ENCODE assay signal across 9 cellular contexts in the genomic region with DNA sequence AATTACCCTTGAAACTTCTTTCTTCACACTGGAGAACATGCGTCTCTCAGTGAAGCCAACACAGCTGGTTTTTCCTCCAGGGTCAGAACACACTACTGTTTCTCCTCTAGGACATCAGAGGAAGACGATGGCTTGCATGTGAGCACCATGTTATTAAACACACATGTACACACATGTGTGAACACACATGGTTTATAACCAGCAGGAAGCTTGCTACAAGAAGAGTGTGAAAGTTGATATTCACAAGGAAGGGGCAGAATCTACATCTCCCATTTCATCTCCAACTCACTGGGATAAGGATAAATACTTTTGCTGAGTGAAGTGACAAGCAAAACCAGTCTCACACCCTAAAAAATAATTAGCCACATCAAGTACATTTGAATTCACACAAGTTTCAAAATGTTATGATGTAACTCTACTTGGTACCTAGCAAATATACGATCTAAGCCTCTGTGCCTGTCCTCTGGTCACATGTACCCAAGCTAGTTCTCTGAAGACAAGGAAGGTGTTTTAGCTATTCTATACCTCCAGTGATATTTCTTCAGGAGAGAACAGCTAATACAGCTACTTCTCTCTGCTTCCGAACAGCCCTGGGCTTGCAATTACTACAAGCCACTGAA.
A peak's percentile ranks its signal among the peaks of the same experiment; 100 is the strongest.
DNase-seq lines count a peak whose midpoint lies in the region; ATAC-seq, FAIRE-seq and TF ChIP-seq lines count a peak whose summit lies in the region.
"Had no signal": no experiment of that assay in that cellular context is flagged by ENCODE, and none has a peak within 500 bp of the region (broad histone marks: within the 10 kb centered on the region; RNA-seq: fewer than 3 reads in every experiment).

No MANE protein-coding gene starts in this region.

- H4K91ac ChIP-seq in H1 (replicated peaks; ENCODE audit: insufficient read length, low read length) = no peak overlapping the region

- H3K79me2 ChIP-seq in H1 (ENCODE audit: control insufficient read depth in 1 of 2, insufficient read depth in 2 of 2, low read length in 2 of 2) = no peaks in the 10 kb centered on the region; a peak in 1 of 4 replicates

- H4K20me1 ChIP-seq in H1 (replicated peaks in 1 of 2; ENCODE audit: control insufficient read depth in 1 of 2, insufficient read depth in 2 of 2, low read length in 2 of 2) = no peaks in the 10 kb centered on the region

- no peaks in the 10 kb centered on the region for H3K9me3 Mint-ChIP-seq in nephron progenitor cell
- H3K9me3 Mint-ChIP-seq: IgD-negative memory B cell had no signal

- WGBS in heart left ventricle, 4 donors = 70 to 81% (median 75%) methylated on average over 4 of the region's 4 CpGs
- WGBS in H1 (ENCODE audit: extremely low coverage in 1 of 2, insufficient coverage in 1 of 2, insufficient read length in 1 of 2, insufficient replicate concordance in 2 of 2, low coverage in 1 of 2, low lambda C conversion rate in 2 of 2, missing lambda C conversion rate in 1 of 2), 2 experiments = 85% methylated on average over 4 of the region's 4 CpGs; no CpG with 5 or more reads in 1 of the 2 experiments
- 79 to 80% methylated on average over 4 of the region's 4 CpGs for WGBS in aorta, 2 donors

- H3K56ac ChIP-seq in H1 (replicated peaks; ENCODE audit: insufficient read length, low read depth, low read length) = no peak overlapping the region

- no peak for TF ChIP-seq EP300 in H1 (IDR thresholded peaks at IDR 0.05; ENCODE audit: borderline replicate concordance in 1 of 2, low read depth in 2 of 2, low read length in 2 of 2)

- CTCF ChIA-PET in H1 (lab: Charles Lee; ENCODE audit: partially characterized antibody) = interaction anchor here (1.1 to 4.2 kb wide), 7 partner anchors 11 to 203 kb away, joined by 3 to 28 read pairs (median 5); no protein-coding TSS in a partner anchor

- intact Hi-C loops in heart left ventricle (cut with DNase I) = no loop called here
- intact Hi-C loops in cardiac septum (cut with DNase I) = loop anchor here (5.0 kb wide), 1 partner anchor 200 kb away; no protein-coding TSS in a partner anchor
- intact Hi-C loops in aorta (cut with DNase I) = loop anchor here in 1 of 2 donors (10.0 kb wide), 1 partner anchor 98 kb away; no protein-coding TSS in a partner anchor

- no peaks in the 10 kb centered on the region for H3K27me3 Mint-ChIP-seq in nephron progenitor cell (ENCODE audit: low read depth, poor library complexity)
- H3K27me3 Mint-ChIP-seq: IgD-negative memory B cell had no signal

- TF ChIP-seq RAD21 in H1 (IDR thresholded peaks at IDR 0.05 in 1 of 2, conservative IDR thresholded peaks at IDR 0.05 in 1 of 2; ENCODE audit: low read depth in 2 of 2, low read length in 2 of 2) = no peak

- H3K4me3 ChIP-seq in heart left ventricle (no peak overlapping the region), H1 (ENCODE audit: extremely low read depth in 1 of 4, insufficient read depth in 2 of 4, low read depth in 3 of 4, low read length in 4 of 4) (no peak overlapping the region), aorta (ENCODE audit: low read length in 2 of 2) (no peak overlapping the region)

- H3K9me3 ChIP-seq in heart left ventricle (no peaks in the 10 kb centered on the region), H1 (ENCODE audit: insufficient read depth in 2 of 2, low read depth in 1 of 2, low read length in 1 of 2) (no peaks in the 10 kb centered on the region), aorta (ENCODE audit: control insufficient read depth, low read length) (no peaks in the 10 kb centered on the region)

- peak overlapping the region; percentile 11 for H2BK12ac ChIP-seq in H1 (ENCODE audit: low read depth, low read length)

- no peaks in the 10 kb centered on the region; the same call in 1 of the 2 replicates for H3K79me1 ChIP-seq in H1 (ENCODE audit: low read depth, low read length)

- H4K8ac ChIP-seq in H1 (ENCODE audit: extremely low read depth, insufficient read depth, low read length) = no peak overlapping the region

- no peak overlapping the region for H2BK20ac ChIP-seq in H1 (ENCODE audit: low read length)

- TF ChIP-seq CTCF in heart left ventricle (IDR thresholded peaks at IDR 0.05) (no peak), H1 (IDR thresholded peaks at IDR 0.05; ENCODE audit: control extremely low read depth in 1 of 3, insufficient read depth in 1 of 3, low read depth in 1 of 3, low read length in 3 of 3) (no peak), nephron progenitor cell (IDR thresholded peaks at IDR 0.05) (no peak)

- no peaks in the 10 kb centered on the region for H3K36me3 Mint-ChIP-seq in nephron progenitor cell (ENCODE audit: low read depth)
- H3K36me3 Mint-ChIP-seq: IgD-negative memory B cell had no signal

- H3K18ac ChIP-seq in H1 (ENCODE audit: extremely low read depth, low read length) = peak overlapping the region; percentile 65

- H3K23me2 ChIP-seq in H1 (ENCODE audit: low read depth, low read length) = no peaks in the 10 kb centered on the region

- H3K36me3 ChIP-seq in heart left ventricle (no peaks in the 10 kb centered on the region), H1 (ENCODE audit: control insufficient read depth in 2 of 4, insufficient read depth in 4 of 4, low read length in 3 of 4) (no peaks in the 10 kb centered on the region), aorta (ENCODE audit: control insufficient read depth in 1 of 2, insufficient read depth in 2 of 2, low read length in 1 of 2) (no peaks in the 10 kb centered on the region)

- H2BK15ac ChIP-seq in H1 (ENCODE audit: low read length) = no peak overlapping the region

- H3K4ac ChIP-seq in H1 (replicated peaks; ENCODE audit: insufficient read length, low read depth, low read length) = no peak overlapping the region

- no peak overlapping the region for H4K5ac ChIP-seq in H1 (ENCODE audit: insufficient read length, low read depth, low read length)

- no peak for DNase-seq in heart left ventricle
- DNase-seq in cardiac septum (ENCODE audit: low spot score) = no peak
- no peak for DNase-seq in H1 (ENCODE audit: low read depth in 1 of 2, low spot score in 2 of 2)
- no peak for DNase-seq in nephron progenitor cell
- no peak for DNase-seq in aorta
- DNase-seq in middle frontal gyrus (ENCODE audit: extremely low spot score, low spot score) = no peak
- DNase-seq in NCI-H2029 (lab: John Stamatoyannopoulos, UW) = no peak

- TF ChIP-seq POLR2A in heart left ventricle (IDR thresholded peaks at IDR 0.05) (no peak), H1 (IDR thresholded peaks at IDR 0.05; ENCODE audit: control extremely low read depth in 1 of 2, low read depth in 2 of 2, low read length in 2 of 2) (no peak)

- peak overlapping the region; percentile 25 for H2BK120ac ChIP-seq in H1 (replicated peaks; ENCODE audit: low read depth, low read length)

- H3K23ac ChIP-seq in H1 (ENCODE audit: insufficient read length) = no peak overlapping the region

- ATAC-seq in heart left ventricle (no peak), aorta (ENCODE audit: low FRiP score) (no peak), HG02970 (IDR thresholded peaks at IDR 0.05; ENCODE audit: low FRiP score, unreplicated experiment) (no peak)

- H3K27me3 ChIP-seq in heart left ventricle = no peaks in the 10 kb centered on the region
- H3K27me3 ChIP-seq in H1 (replicated peaks in 1 of 4; ENCODE audit: control insufficient read depth in 3 of 4, extremely low read depth in 1 of 4, insufficient read depth in 3 of 4, low read length in 3 of 4) = no peaks in the 10 kb centered on the region
- no peaks in the 10 kb centered on the region for H3K27me3 ChIP-seq in aorta (ENCODE audit: control insufficient read depth in 1 of 2, insufficient read depth in 2 of 2, low read length in 1 of 2)

- H3K4me1 ChIP-seq in heart left ventricle = peaks cover 0 to 58% (median 23%) of the 10 kb centered on the region in 12 donors
- H3K4me1 ChIP-seq in H1 (replicated peaks in 1 of 4; ENCODE audit: control insufficient read depth in 3 of 4, insufficient read depth in 4 of 4, low read length in 3 of 4) = peaks cover 12 to 34% (median 16%) of the 10 kb centered on the region in 4 experiments
- H3K4me1 ChIP-seq in aorta (ENCODE audit: control insufficient read depth in 1 of 2, insufficient read depth in 2 of 2, low read length in 2 of 2) = peaks cover 7 to 13% of the 10 kb centered on the region in 2 donors

- no peak overlapping the region for H3K9ac ChIP-seq in H1 (replicated peaks in 1 of 4; ENCODE audit: extremely low read depth in 1 of 4, low read depth in 3 of 4, low read length in 3 of 4)

- peaks cover 29% of the 10 kb centered on the region for H3K4me1 Mint-ChIP-seq in nephron progenitor cell

- H3K27ac Mint-ChIP-seq in nephron progenitor cell = peak overlapping the region; percentile 62

- POLR2A ChIA-PET in H1 (lab: Charles Lee; ENCODE audit: partially characterized antibody) = interaction anchor here (0.8 to 2.3 kb wide), 4 partner anchors 9 to 199 kb away, joined by 3 to 10 read pairs (median 4); no protein-coding TSS in a partner anchor

- H3K4me2 ChIP-seq in H1 (ENCODE audit: insufficient read depth in 1 of 2, low read depth in 2 of 2, low read length in 2 of 2) = 0 out of 4 replicates have a peak overlapping the region, but pooled peaks of 1 of the 2 experiments have one; percentile 24

- no peak for FAIRE-seq in H1 (lab: Jason Lieb, UNC)

- H3K27ac ChIP-seq in heart left ventricle = peak overlapping the region; percentile 19 to 86 (median 76)
- no peak overlapping the region for H3K27ac ChIP-seq in H1 (ENCODE audit: low read depth, low read length)
- peak overlapping the region; percentile 51 to 79 for H3K27ac ChIP-seq in aorta (ENCODE audit: low read depth in 1 of 2, low read length in 2 of 2)

- H2AK5ac ChIP-seq in H1 (ENCODE audit: low read depth, low read length) = peak overlapping the region; percentile 89; the same call in 1 of the 2 replicates

- no peak overlapping the region for H3K14ac ChIP-seq in H1 (ENCODE audit: insufficient read length)

- no peak overlapping the region for H2AFZ ChIP-seq in H1 (ENCODE audit: low read length)

- H3K4me3 Mint-ChIP-seq in nephron progenitor cell = no peak overlapping the region
- H3K4me3 Mint-ChIP-seq: IgD-negative memory B cell had no signal

- H2BK5ac ChIP-seq in H1 (ENCODE audit: low read depth, low read length) = peak overlapping the region; percentile 62; the same call in 1 of the 2 replicates

TF ChIP-seq in H1, 55 proteins besides CTCF, POLR2A, EP300 and RAD21:
- TF ChIP-seq BACH1 (IDR thresholded peaks at IDR 0.05; ENCODE audit: low read length) (no peak), KDM5A (IDR thresholded peaks at IDR 0.05; ENCODE audit: low read length) (no peak), RFX5 (IDR thresholded peaks at IDR 0.05; ENCODE audit: borderline replicate concordance, low read depth, low read length) (no peak), FOSL1 (IDR thresholded peaks at IDR 0.05; ENCODE audit: insufficient read depth, low read depth, low read length) (no peak)
